Comparison of ENCODE assay signal across 14 cellular contexts in the genomic region with DNA sequence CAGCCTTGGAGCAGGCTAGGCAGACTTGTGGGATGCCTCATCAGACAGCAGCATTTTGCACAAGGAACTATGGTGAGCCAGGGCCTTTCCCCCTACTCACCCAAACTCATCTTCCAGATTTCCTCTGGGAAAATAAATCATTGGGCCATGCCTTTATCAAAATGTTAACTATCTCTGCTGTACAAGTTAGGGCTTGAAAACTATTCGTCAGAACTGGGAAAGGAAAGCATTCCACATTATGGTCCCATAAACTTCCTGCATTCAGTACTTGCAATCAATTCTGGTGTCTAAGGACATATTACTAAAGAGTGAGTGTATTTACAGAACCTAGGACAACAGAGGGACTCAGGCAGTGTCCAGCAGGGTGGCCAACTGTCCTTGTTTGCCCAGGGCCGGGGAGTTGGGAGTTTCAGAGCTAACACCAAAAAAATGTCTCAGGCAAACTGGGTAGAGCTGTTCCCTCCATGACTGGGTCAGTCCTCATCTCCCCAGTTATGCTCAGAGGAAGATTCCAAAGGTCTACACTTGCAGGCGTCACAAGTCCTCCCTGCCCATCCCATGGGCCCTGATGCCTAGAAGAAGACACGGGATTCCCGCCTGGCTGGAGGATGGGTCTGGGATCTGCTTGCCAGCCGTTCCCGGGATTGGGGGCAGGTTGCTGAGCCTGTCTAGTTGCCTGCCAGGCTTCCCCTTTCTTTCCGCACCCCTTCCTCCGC.
"Had no signal": no experiment of that assay in that cellular context is flagged by ENCODE, and none has a peak within 500 bp of the region (broad histone marks: within the 10 kb centered on the region; RNA-seq: fewer than 3 reads in every experiment).

No MANE protein-coding gene starts in this region.

- DNase-seq: activated CD4-positive, alpha-beta T cell treated with anti-CD3 and anti-CD28 coated beads, Interleukin-2, amount 50 U/mL, for 48 hours; activated T-cell treated with anti-CD3 and anti-CD28 coated beads for 4 hours; amygdala; body of pancreas; caudate nucleus; colonic mucosa; midbrain; nephron progenitor cell; nucleus accumbens; posterior cingulate gyrus; retina; stimulated activated naive CD8-positive, alpha-beta T cell treated with anti-CD3 and anti-CD28 coated beads, Interleukin-15, Interleukin-2, amounts not matched to agents 100 U/mL and 50 U/mL, for 24 hours had no signal

- H3K36me3 ChIP-seq: colonic mucosa had no signal

- H3K27ac ChIP-seq: body of pancreas, colonic mucosa had no signal

- H3K4me1 ChIP-seq: body of pancreas, colonic mucosa had no signal

- FAIRE-seq: endometrium, TTC549 had no signal

- ATAC-seq: body of pancreas; stimulated activated naive CD8-positive, alpha-beta T cell treated with anti-CD3 and anti-CD28 coated beads, Interleukin-15, Interleukin-2, amounts not matched to agents 100 U/mL and 50 U/mL, for 24 hours had no signal

- H3K27me3 ChIP-seq: body of pancreas, colonic mucosa had no signal

- H3K4me3 ChIP-seq: body of pancreas, colonic mucosa had no signal

- H3K9me3 ChIP-seq: body of pancreas, colonic mucosa had no signal
